1 cellular context compared by ENCODE assay signal in the genomic region with DNA sequence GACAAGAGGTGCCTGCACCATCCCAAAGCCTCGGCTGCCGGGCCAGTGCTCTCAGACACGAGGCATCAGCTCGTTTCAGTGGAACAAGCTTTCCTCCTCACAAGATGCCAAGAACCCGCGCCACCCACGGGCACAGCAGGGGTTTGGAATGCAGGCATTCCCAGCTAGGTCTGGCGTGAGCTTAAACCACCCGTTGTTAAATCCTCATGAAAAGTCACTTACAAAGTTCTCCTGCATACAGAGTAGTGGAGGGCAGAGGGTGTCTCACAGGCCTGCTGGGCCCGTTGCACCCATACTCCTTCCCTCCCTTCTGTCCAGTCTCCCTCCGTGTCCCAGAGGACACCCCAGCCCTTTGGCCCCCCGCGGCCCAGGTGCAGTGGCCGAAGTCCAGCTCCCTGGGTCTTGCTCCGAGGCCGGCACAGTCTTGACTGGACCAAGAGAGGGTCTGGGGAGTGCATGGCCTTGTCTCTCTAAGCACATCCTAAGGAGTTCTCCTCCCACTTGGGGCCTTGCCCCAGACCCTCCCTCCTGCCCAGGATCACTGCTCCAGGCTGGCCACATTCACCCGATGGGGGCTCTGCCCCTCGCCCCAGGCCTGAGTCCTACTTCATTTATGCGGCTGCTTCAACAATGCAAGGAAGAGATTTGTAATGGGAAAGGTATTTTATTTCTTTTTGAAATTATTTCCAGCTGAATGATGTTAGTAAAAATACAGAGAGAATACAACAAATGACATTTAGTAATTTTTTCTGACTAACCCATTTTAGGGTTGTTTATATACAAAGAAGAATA.
TF ChIP-seq lines count a peak whose summit lies in the region.

No MANE protein-coding gene starts in this region.

TF ChIP-seq in GM23338, 12 proteins besides CTCF, POLR2A, EP300 and RAD21 (continued from another document):
- TF ChIP-seq, protein P1, sequence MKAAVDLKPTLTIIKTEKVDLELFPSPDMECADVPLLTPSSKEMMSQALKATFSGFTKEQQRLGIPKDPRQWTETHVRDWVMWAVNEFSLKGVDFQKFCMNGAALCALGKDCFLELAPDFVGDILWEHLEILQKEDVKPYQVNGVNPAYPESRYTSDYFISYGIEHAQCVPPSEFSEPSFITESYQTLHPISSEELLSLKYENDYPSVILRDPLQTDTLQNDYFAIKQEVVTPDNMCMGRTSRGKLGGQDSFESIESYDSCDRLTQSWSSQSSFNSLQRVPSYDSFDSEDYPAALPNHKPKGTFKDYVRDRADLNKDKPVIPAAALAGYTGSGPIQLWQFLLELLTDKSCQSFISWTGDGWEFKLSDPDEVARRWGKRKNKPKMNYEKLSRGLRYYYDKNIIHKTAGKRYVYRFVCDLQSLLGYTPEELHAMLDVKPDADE (IDR thresholded peaks at IDR 0.05), result no peak
- TF ChIP-seq, protein P2, sequence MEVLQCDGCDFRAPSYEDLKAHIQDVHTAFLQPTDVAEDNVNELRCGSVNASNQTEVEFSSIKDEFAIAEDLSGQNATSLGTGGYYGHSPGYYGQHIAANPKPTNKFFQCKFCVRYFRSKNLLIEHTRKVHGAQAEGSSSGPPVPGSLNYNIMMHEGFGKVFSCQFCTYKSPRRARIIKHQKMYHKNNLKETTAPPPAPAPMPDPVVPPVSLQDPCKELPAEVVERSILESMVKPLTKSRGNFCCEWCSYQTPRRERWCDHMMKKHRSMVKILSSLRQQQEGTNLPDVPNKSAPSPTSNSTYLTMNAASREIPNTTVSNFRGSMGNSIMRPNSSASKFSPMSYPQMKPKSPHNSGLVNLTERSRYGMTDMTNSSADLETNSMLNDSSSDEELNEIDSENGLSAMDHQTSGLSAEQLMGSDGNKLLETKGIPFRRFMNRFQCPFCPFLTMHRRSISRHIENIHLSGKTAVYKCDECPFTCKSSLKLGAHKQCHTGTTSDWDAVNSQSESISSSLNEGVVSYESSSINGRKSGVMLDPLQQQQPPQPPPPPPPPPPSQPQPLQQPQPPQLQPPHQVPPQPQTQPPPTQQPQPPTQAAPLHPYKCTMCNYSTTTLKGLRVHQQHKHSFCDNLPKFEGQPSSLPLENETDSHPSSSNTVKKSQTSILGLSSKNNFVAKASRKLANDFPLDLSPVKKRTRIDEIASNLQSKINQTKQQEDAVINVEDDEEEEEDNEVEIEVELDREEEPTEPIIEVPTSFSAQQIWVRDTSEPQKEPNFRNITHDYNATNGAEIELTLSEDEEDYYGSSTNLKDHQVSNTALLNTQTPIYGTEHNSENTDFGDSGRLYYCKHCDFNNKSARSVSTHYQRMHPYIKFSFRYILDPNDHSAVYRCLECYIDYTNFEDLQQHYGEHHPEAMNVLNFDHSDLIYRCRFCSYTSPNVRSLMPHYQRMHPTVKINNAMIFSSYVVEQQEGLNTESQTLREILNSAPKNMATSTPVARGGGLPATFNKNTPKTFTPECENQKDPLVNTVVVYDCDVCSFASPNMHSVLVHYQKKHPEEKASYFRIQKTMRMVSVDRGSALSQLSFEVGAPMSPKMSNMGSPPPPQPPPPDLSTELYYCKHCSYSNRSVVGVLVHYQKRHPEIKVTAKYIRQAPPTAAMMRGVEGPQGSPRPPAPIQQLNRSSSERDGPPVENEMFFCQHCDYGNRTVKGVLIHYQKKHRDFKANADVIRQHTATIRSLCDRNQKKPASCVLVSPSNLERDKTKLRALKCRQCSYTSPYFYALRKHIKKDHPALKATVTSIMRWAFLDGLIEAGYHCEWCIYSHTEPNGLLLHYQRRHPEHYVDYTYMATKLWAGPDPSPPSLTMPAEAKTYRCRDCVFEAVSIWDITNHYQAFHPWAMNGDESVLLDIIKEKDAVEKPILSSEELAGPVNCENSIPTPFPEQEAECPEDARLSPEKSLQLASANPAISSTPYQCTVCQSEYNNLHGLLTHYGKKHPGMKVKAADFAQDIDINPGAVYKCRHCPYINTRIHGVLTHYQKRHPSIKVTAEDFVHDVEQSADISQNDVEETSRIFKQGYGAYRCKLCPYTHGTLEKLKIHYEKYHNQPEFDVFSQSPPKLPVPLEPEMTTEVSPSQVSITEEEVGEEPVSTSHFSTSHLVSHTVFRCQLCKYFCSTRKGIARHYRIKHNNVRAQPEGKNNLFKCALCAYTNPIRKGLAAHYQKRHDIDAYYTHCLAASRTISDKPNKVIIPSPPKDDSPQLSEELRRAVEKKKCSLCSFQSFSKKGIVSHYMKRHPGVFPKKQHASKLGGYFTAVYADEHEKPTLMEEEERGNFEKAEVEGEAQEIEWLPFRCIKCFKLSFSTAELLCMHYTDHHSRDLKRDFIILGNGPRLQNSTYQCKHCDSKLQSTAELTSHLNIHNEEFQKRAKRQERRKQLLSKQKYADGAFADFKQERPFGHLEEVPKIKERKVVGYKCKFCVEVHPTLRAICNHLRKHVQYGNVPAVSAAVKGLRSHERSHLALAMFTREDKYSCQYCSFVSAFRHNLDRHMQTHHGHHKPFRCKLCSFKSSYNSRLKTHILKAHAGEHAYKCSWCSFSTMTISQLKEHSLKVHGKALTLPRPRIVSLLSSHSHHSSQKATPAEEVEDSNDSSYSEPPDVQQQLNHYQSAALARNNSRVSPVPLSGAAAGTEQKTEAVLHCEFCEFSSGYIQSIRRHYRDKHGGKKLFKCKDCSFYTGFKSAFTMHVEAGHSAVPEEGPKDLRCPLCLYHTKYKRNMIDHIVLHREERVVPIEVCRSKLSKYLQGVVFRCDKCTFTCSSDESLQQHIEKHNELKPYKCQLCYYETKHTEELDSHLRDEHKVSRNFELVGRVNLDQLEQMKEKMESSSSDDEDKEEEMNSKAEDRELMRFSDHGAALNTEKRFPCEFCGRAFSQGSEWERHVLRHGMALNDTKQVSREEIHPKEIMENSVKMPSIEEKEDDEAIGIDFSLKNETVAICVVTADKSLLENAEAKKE (CRISPR knock-in tag; IDR thresholded peaks at IDR 0.05), result no peak
- TF ChIP-seq STAT1 (IDR thresholded peaks at IDR 0.05; ENCODE audit: unreplicated experiment) (no peak), ZNF114 (CRISPR knock-in tag; IDR thresholded peaks at IDR 0.05) (no peak), EZH2phosphoT487 (IDR thresholded peaks at IDR 0.05; ENCODE audit: unreplicated experiment) (no peak), NANOG (IDR thresholded peaks at IDR 0.05; ENCODE audit: borderline replicate concordance) (no peak), POLR2AphosphoS5 (IDR thresholded peaks at IDR 0.05; ENCODE audit: low read depth) (no peak), JUNB (IDR thresholded peaks at IDR 0.05; ENCODE audit: unreplicated experiment) (no peak)
